Comparison of ENCODE assay signal across 8 cellular contexts in genomic region chr11:61679893-61680621, GRCh38. TPM values are rescaled to one million over a fixed set of nuclear protein-coding genes. Genes with fewer than 3 reads are reported as not detected.
DNase-seq lines count a peak whose midpoint lies in the region; ATAC-seq and TF ChIP-seq lines count a peak whose summit lies in the region.

Gene DAGLA, plus strand, starts transcription at chr11:61680391. Its CDS starts 39,765 bp downstream, at chr11:61720156.

- H2BK12ac ChIP-seq in trophoblast cell (ENCODE audit: low read length): no peak within 1 kb of the TSS

- no peak for TF ChIP-seq EP300 in transverse colon (IDR thresholded peaks at IDR 0.05; ENCODE audit: low read depth)

- H3K14ac ChIP-seq in trophoblast cell (ENCODE audit: low read length): peak within 1 kb of the TSS; percentile 75

- no peak within 1 kb of the TSS for H2BK5ac ChIP-seq in trophoblast cell (ENCODE audit: low read depth, low read length, poor library complexity)

- peak within 1 kb of the TSS; percentile 64 for H3K4me2 ChIP-seq in trophoblast cell (ENCODE audit: low read length)

- H3K9me3 Mint-ChIP-seq in activated naive CD4-positive, alpha-beta T cell treated with anti-CD3 and anti-CD28 coated beads, Interleukin-2, amount 50 U/mL, for 72 hours: no peaks in the 10 kb centered on the region

- peak within 1 kb of the TSS; percentile 33 for H3K9ac ChIP-seq in trophoblast cell (ENCODE audit: low read length)

- H3K23ac ChIP-seq in trophoblast cell (ENCODE audit: low read length): no peak within 1 kb of the TSS

- DNase-seq in HuH-7.5 (ENCODE audit: low spot score): peak; percentile 88
- DNase-seq in SK-N-DZ (ENCODE audit: low spot score): peak; percentile 68
- peak; percentile 73 to 89 for DNase-seq in activated naive CD4-positive, alpha-beta T cell treated with anti-CD3 and anti-CD28 coated beads, Interleukin-2, amount 50 U/mL, for 72 hours (ENCODE audit: low spot score in 2 of 2)
- DNase-seq in cardiac muscle cell (ENCODE audit: low read depth in 1 of 2, low spot score in 1 of 2): peak; percentile 72 to 76
- DNase-seq in trophoblast cell: peak in 1 of 2 donors; percentile 68
- peak; percentile 74 for DNase-seq in transverse colon

- no peaks in the 10 kb centered on the region for H3K36me3 Mint-ChIP-seq in activated naive CD4-positive, alpha-beta T cell treated with anti-CD3 and anti-CD28 coated beads, Interleukin-2, amount 50 U/mL, for 72 hours

- H3K27ac Mint-ChIP-seq in activated naive CD4-positive, alpha-beta T cell treated with anti-CD3 and anti-CD28 coated beads, Interleukin-2, amount 50 U/mL, for 72 hours: peak within 1 kb of the TSS in 1 of 2 donors; percentile 58

- no CpG with 5 or more reads among the region's 84 CpGs for WGBS in trophoblast cell (ENCODE audit: extremely low coverage, insufficient coverage, insufficient read length)
- 5% methylated on average over 72 of the region's 84 CpGs; no CpG with 5 or more reads in 1 of the 2 donors for WGBS in transverse colon (ENCODE audit: low coverage in 1 of 2), 2 donors

- ATAC-seq in activated naive CD4-positive, alpha-beta T cell treated with anti-CD3 and anti-CD28 coated beads, Interleukin-2, amount 50 U/mL, for 72 hours: peak; percentile 63 to 86
- ATAC-seq in GM18909 (IDR thresholded peaks at IDR 0.05; ENCODE audit: poor library complexity, unreplicated experiment): no peak

- peak within 1 kb of the TSS; percentile 83 for H4K8ac ChIP-seq in trophoblast cell (ENCODE audit: low read depth, low read length)

- no peak within 1 kb of the TSS for H3K4ac ChIP-seq in trophoblast cell (ENCODE audit: low read depth, low read length)

- peak within 1 kb of the TSS; percentile 40 for H4K91ac ChIP-seq in trophoblast cell (ENCODE audit: low read depth, low read length)

- H3K4me3 ChIP-seq in cardiac muscle cell (peak within 1 kb of the TSS; percentile 28), trophoblast cell (ENCODE audit: low read depth, low read length) (peak within 1 kb of the TSS; percentile 70), transverse colon (peak within 1 kb of the TSS; percentile 35 to 53 (median 48))

- H3K27me3 ChIP-seq in cardiac muscle cell: peaks cover 9% of the 10 kb centered on the region
- no peaks in the 10 kb centered on the region for H3K27me3 ChIP-seq in trophoblast cell (ENCODE audit: insufficient read depth, low read length)
- no peaks in the 10 kb centered on the region for H3K27me3 ChIP-seq in transverse colon

- H3K36me3 ChIP-seq in cardiac muscle cell (no peaks in the 10 kb centered on the region), trophoblast cell (ENCODE audit: control insufficient read depth in 1 of 2, insufficient read depth in 2 of 2, low read length in 2 of 2) (no peaks in the 10 kb centered on the region), transverse colon (no peaks in the 10 kb centered on the region)

- peak within 1 kb of the TSS; percentile 51 for H3K18ac ChIP-seq in trophoblast cell (ENCODE audit: low read length)

- H2AK5ac ChIP-seq in trophoblast cell (ENCODE audit: low read length): peak within 1 kb of the TSS; percentile 16

- H2BK120ac ChIP-seq in trophoblast cell (ENCODE audit: insufficient read depth, low read length, poor library complexity): peak within 1 kb of the TSS; percentile 70

- peak within 1 kb of the TSS; percentile 76 for H2AFZ ChIP-seq in trophoblast cell (ENCODE audit: insufficient read depth, low read length, poor library complexity)

- intact Hi-C loops in transverse colon (cut with DNase I; ENCODE audit: low total_unique reads): loop anchor here (2.0 kb wide), 1 partner anchor 53 kb away; no protein-coding TSS in a partner anchor

- H3K9me3 ChIP-seq in cardiac muscle cell (ENCODE audit: low read depth): no peaks in the 10 kb centered on the region
- H3K9me3 ChIP-seq in trophoblast cell (ENCODE audit: insufficient read depth, low read depth, low read length): peaks cover 4% of the 10 kb centered on the region
- H3K9me3 ChIP-seq in transverse colon: no peaks in the 10 kb centered on the region

- no peaks in the 10 kb centered on the region for H3K79me2 ChIP-seq in trophoblast cell (ENCODE audit: control insufficient read depth, insufficient read depth, low read length, poor library complexity)

- H4K12ac ChIP-seq in trophoblast cell (ENCODE audit: low read depth, low read length): peak within 1 kb of the TSS; percentile 69

- no peak within 1 kb of the TSS for H3K27ac ChIP-seq in cardiac muscle cell
- no peak within 1 kb of the TSS for H3K27ac ChIP-seq in trophoblast cell (ENCODE audit: low read depth, low read length)
- H3K27ac ChIP-seq in transverse colon: peak within 1 kb of the TSS in 3 of 4 donors; percentile 62 to 71 (median 63)

- H3K4me1 ChIP-seq in cardiac muscle cell (ENCODE audit: low read depth): no peaks in the 10 kb centered on the region
- peaks cover 8 to 16% of the 10 kb centered on the region in 2 experiments for H3K4me1 ChIP-seq in trophoblast cell (ENCODE audit: control insufficient read depth in 1 of 2, insufficient read depth in 2 of 2, low read length in 2 of 2)
- H3K4me1 ChIP-seq in transverse colon: peaks cover 3 to 49% (median 41%) of the 10 kb centered on the region in 4 donors

- in situ Hi-C loops in transverse colon (cut with MboI; ENCODE audit: low pct_ligation_motif_present in 1 of 4, low pct_unique_long_range_greater_than_20kb in 1 of 4, low sequenced_read_pairs in 3 of 4): loop anchor here in 2 of 4 donors (10.0 kb wide), 2 partner anchors 45 to 55 kb away; no protein-coding TSS in a partner anchor

- H3K79me1 ChIP-seq in trophoblast cell (ENCODE audit: low read length): peaks cover 3% of the 10 kb centered on the region

- TF ChIP-seq CTCF in GM12874 (IDR thresholded peaks at IDR 0.05; ENCODE audit: insufficient read depth, low read depth, low read length) (peak; percentile 93), cardiac muscle cell (IDR thresholded peaks at IDR 0.05; ENCODE audit: low read depth, low read length) (peak; percentile 84), transverse colon (IDR thresholded peaks at IDR 0.05) (peak; percentile 55 to 99 (median 93))

- TF ChIP-seq POLR2A in transverse colon (IDR thresholded peaks at IDR 0.05): no peak

RNA-seq across cellular contexts. Expression of gene DAGLA, which starts in this region (rescaled TPM):
- polyA plus RNA-seq in SK-N-DZ (2014; cell fraction: cytosol; rRNA removed): 4.0 and 4.3 TPM in 2 replicates
- 4.3 and 6.7 TPM in 2 replicates for polyA plus RNA-seq in SK-N-DZ (2014; cell fraction: nucleus; rRNA removed)
- total RNA-seq in activated naive CD4-positive, alpha-beta T cell treated with anti-CD3 and anti-CD28 coated beads, Interleukin-2, amount 50 U/mL, for 72 hours: under 1 TPM in 1 of 2 donors, not detected in 1; 0.19 TPM
- total RNA-seq in cardiac muscle cell: 5.5 and 6.3 TPM in 2 replicates
- 2.1 and 3.4 TPM in 2 replicates for polyA plus RNA-seq in cardiac muscle cell
- polyA plus RNA-seq in trophoblast cell (2013): 1.4 and 1.5 TPM in 2 replicates
- total RNA-seq in transverse colon: 10 to 100 TPM; 11.9 to 31.4 (median 17.0) TPM

Comparison
In these comparisons a context has a peak if more than half of its experiments do, and no peak if none do; other contexts are left out.
1. Peak in DNase-seq and ATAC-seq in activated naive CD4-positive, alpha-beta T cell treated with anti-CD3 and anti-CD28 coated beads, Interleukin-2, amount 50 U/mL, for 72 hours; RNA of the gene not detected or under 1 TPM.
2. H3K27ac ChIP-seq: peak in transverse colon (3 of 4); none in cardiac muscle cell (single experiment) and trophoblast cell (single experiment).
3. Peak in every context shown above with its lines, with median percentiles within 50 percentile points of each other: CTCF ChIP-seq and H3K4me3 ChIP-seq.